Comparison of ENCODE assay signal across 1 cellular context in the genomic region with DNA sequence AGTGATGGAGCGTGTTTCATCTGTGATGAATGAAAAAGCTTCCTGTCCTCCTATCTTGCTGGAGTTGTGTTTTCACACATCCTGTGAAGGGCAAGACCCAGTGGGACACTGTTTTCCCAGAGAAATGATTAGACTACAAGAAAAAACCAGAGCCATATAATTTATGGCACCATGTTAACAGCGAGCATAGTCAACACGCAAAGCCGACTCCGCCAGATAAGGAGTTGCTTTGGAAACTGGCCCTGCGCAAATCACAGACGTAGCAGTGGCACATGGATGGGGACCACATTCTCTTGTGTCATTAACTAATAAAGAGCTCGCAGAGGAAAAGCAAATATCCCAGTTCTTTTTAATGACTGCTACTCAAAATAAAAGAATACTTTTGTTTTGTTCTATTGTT.
TF ChIP-seq lines count a peak whose summit lies in the region.

No MANE protein-coding gene starts in this region.

TF ChIP-seq in K562, 482 proteins besides CTCF, POLR2A, EP300 and RAD21 (continued from another document):
- TF ChIP-seq, protein P1, sequence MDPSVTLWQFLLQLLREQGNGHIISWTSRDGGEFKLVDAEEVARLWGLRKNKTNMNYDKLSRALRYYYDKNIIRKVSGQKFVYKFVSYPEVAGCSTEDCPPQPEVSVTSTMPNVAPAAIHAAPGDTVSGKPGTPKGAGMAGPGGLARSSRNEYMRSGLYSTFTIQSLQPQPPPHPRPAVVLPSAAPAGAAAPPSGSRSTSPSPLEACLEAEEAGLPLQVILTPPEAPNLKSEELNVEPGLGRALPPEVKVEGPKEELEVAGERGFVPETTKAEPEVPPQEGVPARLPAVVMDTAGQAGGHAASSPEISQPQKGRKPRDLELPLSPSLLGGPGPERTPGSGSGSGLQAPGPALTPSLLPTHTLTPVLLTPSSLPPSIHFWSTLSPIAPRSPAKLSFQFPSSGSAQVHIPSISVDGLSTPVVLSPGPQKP (CRISPR knock-in tag; IDR thresholded peaks at IDR 0.05), result no peak
- TF ChIP-seq ZNF75A (CRISPR knock-in tag; IDR thresholded peaks at IDR 0.05) (0 out of 2 replicates have a peak, but pooled peaks have one; percentile 17), NCOA6 (IDR thresholded peaks at IDR 0.05) (no peak), EHMT2 (IDR thresholded peaks at IDR 0.05) (no peak), MEIS2 (IDR thresholded peaks at IDR 0.05; ENCODE audit: partially characterized antibody) (peak; percentile 86), NONO (IDR thresholded peaks at IDR 0.05; ENCODE audit: low read depth in 2 of 2, low read length in 1 of 2) (no peak), FOSL1 (tag; conservative IDR thresholded peaks at IDR 0.05) (0 out of 2 replicates have a peak, but pooled peaks have one; percentile 30), ATF1 (CRISPR knock-in tag; IDR thresholded peaks at IDR 0.05) (no peak), ATF1 (tag; IDR thresholded peaks at IDR 0.05) (0 out of 2 replicates have a peak, but pooled peaks have one; percentile 15), CTBP1 (IDR thresholded peaks at IDR 0.05; ENCODE audit: borderline replicate concordance) (peak; percentile 60; the same call in 1 of the 2 replicates), NR4A1 (CRISPR knock-in tag; IDR thresholded peaks at IDR 0.05) (no peak), NR4A1 (tag; IDR thresholded peaks at IDR 0.05) (no peak), SNRNP70 (optimal IDR thresholded peaks at IDR 0.05; ENCODE audit: low read depth, low read length) (no peak), NCOR1 (IDR thresholded peaks at IDR 0.05) (0 out of 2 replicates have a peak, but pooled peaks have one; percentile 4), ARID1B (IDR thresholded peaks at IDR 0.05) (peak; percentile 51; the same call in 1 of the 2 replicates), NRF1 (conservative IDR thresholded peaks at IDR 0.05 in 1 of 2, IDR thresholded peaks at IDR 0.05 in 1 of 2) (peak; percentile 65 to 70), GABPA (tag; conservative IDR thresholded peaks at IDR 0.05; ENCODE audit: low read depth) (0 out of 2 replicates have a peak, but pooled peaks have one; percentile 13), CXXC5 (CRISPR knock-in tag; IDR thresholded peaks at IDR 0.05) (peak; percentile 29; the same call in 1 of the 2 replicates), JUND (IDR thresholded peaks at IDR 0.05; ENCODE audit: borderline replicate concordance, low read depth, low read length) (no peak), JUND (tag; IDR thresholded peaks at IDR 0.05; ENCODE audit: borderline replicate concordance, low read depth, low read length) (0 out of 3 replicates have a peak, but pooled peaks have one; percentile 16), ZNF217 (CRISPR knock-in tag; IDR thresholded peaks at IDR 0.05) (no peak), CBFA2T2 (conservative IDR thresholded peaks at IDR 0.05) (0 out of 2 replicates have a peak, but pooled peaks have one; percentile 40), RFX1 (IDR thresholded peaks at IDR 0.05) (peak; percentile 66), TAL1 (IDR thresholded peaks at IDR 0.05) (peak; percentile 10; the same call in 1 of the 2 replicates), FOXK2 (conservative IDR thresholded peaks at IDR 0.05 in 1 of 2, IDR thresholded peaks at IDR 0.05 in 1 of 2; ENCODE audit: low read depth in 2 of 2) (no peak), FOXJ2 (tag; IDR thresholded peaks at IDR 0.05) (peak; percentile 69), KDM1A (IDR thresholded peaks at IDR 0.05) (peak in 1 of 2 experiments; percentile 53; a peak in 1 of 4 replicates), ELF1 (tag; IDR thresholded peaks at IDR 0.05) (0 out of 2 replicates have a peak, but pooled peaks have one; percentile 22), RFX5 (IDR thresholded peaks at IDR 0.05; ENCODE audit: low read depth, low read length) (no peak), U2AF2 (optimal IDR thresholded peaks at IDR 0.05; ENCODE audit: low read depth, low read length) (no peak), TCF3 (CRISPR knock-in tag; IDR thresholded peaks at IDR 0.05) (peak; percentile 56), FOXA3 (CRISPR knock-in tag; conservative IDR thresholded peaks at IDR 0.05 in 1 of 2, IDR thresholded peaks at IDR 0.05 in 1 of 2) (peak in 1 of 2 experiments; percentile 65; a peak in 1 of 4 replicates), RCOR1 (IDR thresholded peaks at IDR 0.05; ENCODE audit: borderline replicate concordance in 1 of 2, low read depth in 2 of 2, low read length in 2 of 2) (peak; percentile 30 to 88; a peak in 3 of 4 replicates), CBFA2T3 (IDR thresholded peaks at IDR 0.05) (peak; percentile 48), PRMT5 (CRISPR knock-in tag; IDR thresholded peaks at IDR 0.05) (no peak), PRPF4 (IDR thresholded peaks at IDR 0.05; ENCODE audit: insufficient read depth, low read depth, low read length, poor library complexity, severe bottlenecking) (no peak), SRF (CRISPR knock-in tag; IDR thresholded peaks at IDR 0.05) (0 out of 4 replicates have a peak, but pooled peaks of 1 of the 2 experiments have one; percentile 14), RAD51 (IDR thresholded peaks at IDR 0.05; ENCODE audit: borderline replicate concordance, low read depth) (no peak), BRF1 (IDR thresholded peaks at IDR 0.05; ENCODE audit: borderline replicate concordance, extremely low read depth, insufficient read length) (no peak)
- TF ChIP-seq, protein P2, sequence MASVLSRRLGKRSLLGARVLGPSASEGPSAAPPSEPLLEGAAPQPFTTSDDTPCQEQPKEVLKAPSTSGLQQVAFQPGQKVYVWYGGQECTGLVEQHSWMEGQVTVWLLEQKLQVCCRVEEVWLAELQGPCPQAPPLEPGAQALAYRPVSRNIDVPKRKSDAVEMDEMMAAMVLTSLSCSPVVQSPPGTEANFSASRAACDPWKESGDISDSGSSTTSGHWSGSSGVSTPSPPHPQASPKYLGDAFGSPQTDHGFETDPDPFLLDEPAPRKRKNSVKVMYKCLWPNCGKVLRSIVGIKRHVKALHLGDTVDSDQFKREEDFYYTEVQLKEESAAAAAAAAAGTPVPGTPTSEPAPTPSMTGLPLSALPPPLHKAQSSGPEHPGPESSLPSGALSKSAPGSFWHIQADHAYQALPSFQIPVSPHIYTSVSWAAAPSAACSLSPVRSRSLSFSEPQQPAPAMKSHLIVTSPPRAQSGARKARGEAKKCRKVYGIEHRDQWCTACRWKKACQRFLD (CRISPR knock-in tag; IDR thresholded peaks at IDR 0.05), result no peak
- TF ChIP-seq, protein P3, sequence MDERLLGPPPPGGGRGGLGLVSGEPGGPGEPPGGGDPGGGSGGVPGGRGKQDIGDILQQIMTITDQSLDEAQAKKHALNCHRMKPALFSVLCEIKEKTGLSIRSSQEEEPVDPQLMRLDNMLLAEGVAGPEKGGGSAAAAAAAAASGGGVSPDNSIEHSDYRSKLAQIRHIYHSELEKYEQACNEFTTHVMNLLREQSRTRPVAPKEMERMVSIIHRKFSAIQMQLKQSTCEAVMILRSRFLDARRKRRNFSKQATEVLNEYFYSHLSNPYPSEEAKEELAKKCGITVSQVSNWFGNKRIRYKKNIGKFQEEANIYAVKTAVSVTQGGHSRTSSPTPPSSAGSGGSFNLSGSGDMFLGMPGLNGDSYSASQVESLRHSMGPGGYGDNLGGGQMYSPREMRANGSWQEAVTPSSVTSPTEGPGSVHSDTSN (CRISPR knock-in tag; IDR thresholded peaks at IDR 0.05; ENCODE audit: low read depth), result no peak
- TF ChIP-seq, protein P3 (tag; conservative IDR thresholded peaks at IDR 0.05; ENCODE audit: low read depth), result peak; percentile 81
- TF ChIP-seq, protein P4, sequence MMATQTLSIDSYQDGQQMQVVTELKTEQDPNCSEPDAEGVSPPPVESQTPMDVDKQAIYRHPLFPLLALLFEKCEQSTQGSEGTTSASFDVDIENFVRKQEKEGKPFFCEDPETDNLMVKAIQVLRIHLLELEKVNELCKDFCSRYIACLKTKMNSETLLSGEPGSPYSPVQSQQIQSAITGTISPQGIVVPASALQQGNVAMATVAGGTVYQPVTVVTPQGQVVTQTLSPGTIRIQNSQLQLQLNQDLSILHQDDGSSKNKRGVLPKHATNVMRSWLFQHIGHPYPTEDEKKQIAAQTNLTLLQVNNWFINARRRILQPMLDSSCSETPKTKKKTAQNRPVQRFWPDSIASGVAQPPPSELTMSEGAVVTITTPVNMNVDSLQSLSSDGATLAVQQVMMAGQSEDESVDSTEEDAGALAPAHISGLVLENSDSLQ (IDR thresholded peaks at IDR 0.05), result peak; percentile 41; the same call in 1 of the 2 replicates
- TF ChIP-seq, protein P5, sequence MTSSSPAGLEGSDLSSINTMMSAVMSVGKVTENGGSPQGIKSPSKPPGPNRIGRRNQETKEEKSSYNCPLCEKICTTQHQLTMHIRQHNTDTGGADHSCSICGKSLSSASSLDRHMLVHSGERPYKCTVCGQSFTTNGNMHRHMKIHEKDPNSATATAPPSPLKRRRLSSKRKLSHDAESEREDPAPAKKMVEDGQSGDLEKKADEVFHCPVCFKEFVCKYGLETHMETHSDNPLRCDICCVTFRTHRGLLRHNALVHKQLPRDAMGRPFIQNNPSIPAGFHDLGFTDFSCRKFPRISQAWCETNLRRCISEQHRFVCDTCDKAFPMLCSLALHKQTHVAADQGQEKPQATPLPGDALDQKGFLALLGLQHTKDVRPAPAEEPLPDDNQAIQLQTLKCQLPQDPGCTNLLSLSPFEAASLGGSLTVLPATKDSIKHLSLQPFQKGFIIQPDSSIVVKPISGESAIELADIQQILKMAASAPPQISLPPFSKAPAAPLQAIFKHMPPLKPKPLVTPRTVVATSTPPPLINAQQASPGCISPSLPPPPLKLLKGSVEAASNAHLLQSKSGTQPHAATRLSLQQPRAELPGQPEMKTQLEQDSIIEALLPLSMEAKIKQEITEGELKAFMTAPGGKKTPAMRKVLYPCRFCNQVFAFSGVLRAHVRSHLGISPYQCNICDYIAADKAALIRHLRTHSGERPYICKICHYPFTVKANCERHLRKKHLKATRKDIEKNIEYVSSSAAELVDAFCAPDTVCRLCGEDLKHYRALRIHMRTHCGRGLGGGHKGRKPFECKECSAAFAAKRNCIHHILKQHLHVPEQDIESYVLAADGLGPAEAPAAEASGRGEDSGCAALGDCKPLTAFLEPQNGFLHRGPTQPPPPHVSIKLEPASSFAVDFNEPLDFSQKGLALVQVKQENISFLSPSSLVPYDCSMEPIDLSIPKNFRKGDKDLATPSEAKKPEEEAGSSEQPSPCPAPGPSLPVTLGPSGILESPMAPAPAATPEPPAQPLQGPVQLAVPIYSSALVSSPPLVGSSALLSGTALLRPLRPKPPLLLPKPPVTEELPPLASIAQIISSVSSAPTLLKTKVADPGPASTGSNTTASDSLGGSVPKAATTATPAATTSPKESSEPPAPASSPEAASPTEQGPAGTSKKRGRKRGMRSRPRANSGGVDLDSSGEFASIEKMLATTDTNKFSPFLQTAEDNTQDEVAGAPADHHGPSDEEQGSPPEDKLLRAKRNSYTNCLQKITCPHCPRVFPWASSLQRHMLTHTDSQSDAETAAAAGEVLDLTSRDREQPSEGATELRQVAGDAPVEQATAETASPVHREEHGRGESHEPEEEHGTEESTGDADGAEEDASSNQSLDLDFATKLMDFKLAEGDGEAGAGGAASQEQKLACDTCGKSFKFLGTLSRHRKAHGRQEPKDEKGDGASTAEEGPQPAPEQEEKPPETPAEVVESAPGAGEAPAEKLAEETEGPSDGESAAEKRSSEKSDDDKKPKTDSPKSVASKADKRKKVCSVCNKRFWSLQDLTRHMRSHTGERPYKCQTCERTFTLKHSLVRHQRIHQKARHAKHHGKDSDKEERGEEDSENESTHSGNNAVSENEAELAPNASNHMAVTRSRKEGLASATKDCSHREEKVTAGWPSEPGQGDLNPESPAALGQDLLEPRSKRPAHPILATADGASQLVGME (CRISPR knock-in tag; IDR thresholded peaks at IDR 0.05), result 0 out of 2 replicates have a peak, but pooled peaks have one; percentile 7
- TF ChIP-seq, protein P6, sequence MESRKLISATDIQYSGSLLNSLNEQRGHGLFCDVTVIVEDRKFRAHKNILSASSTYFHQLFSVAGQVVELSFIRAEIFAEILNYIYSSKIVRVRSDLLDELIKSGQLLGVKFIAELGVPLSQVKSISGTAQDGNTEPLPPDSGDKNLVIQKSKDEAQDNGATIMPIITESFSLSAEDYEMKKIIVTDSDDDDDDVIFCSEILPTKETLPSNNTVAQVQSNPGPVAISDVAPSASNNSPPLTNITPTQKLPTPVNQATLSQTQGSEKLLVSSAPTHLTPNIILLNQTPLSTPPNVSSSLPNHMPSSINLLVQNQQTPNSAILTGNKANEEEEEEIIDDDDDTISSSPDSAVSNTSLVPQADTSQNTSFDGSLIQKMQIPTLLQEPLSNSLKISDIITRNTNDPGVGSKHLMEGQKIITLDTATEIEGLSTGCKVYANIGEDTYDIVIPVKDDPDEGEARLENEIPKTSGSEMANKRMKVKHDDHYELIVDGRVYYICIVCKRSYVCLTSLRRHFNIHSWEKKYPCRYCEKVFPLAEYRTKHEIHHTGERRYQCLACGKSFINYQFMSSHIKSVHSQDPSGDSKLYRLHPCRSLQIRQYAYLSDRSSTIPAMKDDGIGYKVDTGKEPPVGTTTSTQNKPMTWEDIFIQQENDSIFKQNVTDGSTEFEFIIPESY (CRISPR knock-in tag; IDR thresholded peaks at IDR 0.05), result no peak
- TF ChIP-seq, protein P7, sequence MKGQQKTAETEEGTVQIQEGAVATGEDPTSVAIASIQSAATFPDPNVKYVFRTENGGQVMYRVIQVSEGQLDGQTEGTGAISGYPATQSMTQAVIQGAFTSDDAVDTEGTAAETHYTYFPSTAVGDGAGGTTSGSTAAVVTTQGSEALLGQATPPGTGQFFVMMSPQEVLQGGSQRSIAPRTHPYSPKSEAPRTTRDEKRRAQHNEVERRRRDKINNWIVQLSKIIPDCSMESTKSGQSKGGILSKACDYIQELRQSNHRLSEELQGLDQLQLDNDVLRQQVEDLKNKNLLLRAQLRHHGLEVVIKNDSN (CRISPR knock-in tag; IDR thresholded peaks at IDR 0.05), result no peak
